ENCODE assay signal across 8 cellular contexts in the genomic region with DNA sequence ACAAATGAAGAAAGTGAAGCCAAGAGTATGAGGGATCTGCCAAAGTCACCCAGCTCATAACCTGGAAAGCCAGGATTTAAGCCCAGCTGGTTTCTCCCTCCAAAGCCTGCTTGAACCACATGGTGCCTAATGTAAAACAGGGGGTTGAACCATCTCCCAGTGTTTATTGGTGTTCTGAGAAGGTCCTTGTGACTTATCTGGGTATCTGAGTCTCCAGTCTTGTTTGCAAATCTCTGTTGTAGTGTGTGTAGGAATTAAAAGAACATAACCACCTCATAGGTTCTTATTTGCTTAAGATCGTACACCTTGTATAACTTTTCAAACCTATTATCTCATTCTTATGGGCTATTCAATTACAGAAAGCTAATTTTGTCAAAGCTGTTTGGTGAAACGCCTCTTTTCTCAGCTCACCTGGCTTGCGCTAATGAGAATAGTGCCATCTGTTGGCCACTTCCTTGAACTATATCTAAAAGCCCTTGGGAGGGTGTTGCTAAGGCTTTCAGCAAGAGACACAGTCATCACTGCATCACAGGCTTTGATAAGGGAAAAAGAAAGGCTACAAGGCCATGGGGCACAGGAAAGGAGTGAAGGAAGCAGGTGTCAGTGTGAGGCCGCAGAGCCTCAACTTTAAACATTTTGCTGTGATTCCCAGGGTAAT. TPM values are rescaled to one million over a fixed set of nuclear protein-coding genes. Genes with fewer than 3 reads are reported as not detected.
DNase-seq lines count a peak whose midpoint lies in the region; ATAC-seq and TF ChIP-seq lines count a peak whose summit lies in the region.

No MANE protein-coding gene starts in this region.

- peaks cover 5% of the 10 kb centered on the region for H3K27me3 Mint-ChIP-seq in T-helper 1 cell treated with Interleukin-12 subunit alpha and Interleukin-12 subunit beta and Interleukin-4 antibody, amounts not matched to agents 30 μg/mL and 1 μg/mL, for 36 hours (ENCODE audit: low read depth)

- H3K4me3 ChIP-seq in AG10803 (ENCODE audit: low read length) (no peak overlapping the region), aorta (ENCODE audit: low read length in 2 of 2) (no peak overlapping the region)

- intact Hi-C loops in aorta (cut with DNase I): loop anchor here (2.0 to 5.0 kb wide), 2 partner anchors 122 to 124 kb away; no protein-coding TSS in a partner anchor

- peak overlapping the region; percentile 26 for H3K27ac Mint-ChIP-seq in T-helper 1 cell treated with Interleukin-12 subunit alpha and Interleukin-12 subunit beta and Interleukin-4 antibody, amounts not matched to agents 30 μg/mL and 1 μg/mL, for 36 hours

- H3K4me3 Mint-ChIP-seq in T-helper 1 cell treated with Interleukin-12 subunit alpha and Interleukin-12 subunit beta and Interleukin-4 antibody, amounts not matched to agents 30 μg/mL and 1 μg/mL, for 36 hours: no peak overlapping the region

- DNase-seq in AG10803 (ENCODE audit: low read depth): peak; percentile 58
- DNase-seq in GM13976 (ENCODE audit: low spot score): peak; percentile 43
- DNase-seq in NCI-H1436 (lab: John Stamatoyannopoulos, UW): peak; percentile 79
- DNase-seq in dermis blood vessel endothelial cell: peak; percentile 69
- peak; percentile 61 to 73 for DNase-seq in lung microvascular endothelial cell (ENCODE audit: low read depth in 2 of 2)
- DNase-seq in aorta: no peak

- no peaks in the 10 kb centered on the region for H3K36me3 Mint-ChIP-seq in T-helper 1 cell treated with Interleukin-12 subunit alpha and Interleukin-12 subunit beta and Interleukin-4 antibody, amounts not matched to agents 30 μg/mL and 1 μg/mL, for 36 hours (ENCODE audit: low read depth)

- ATAC-seq in HG02678 (IDR thresholded peaks at IDR 0.05; ENCODE audit: unreplicated experiment) (peak; percentile 82), aorta (ENCODE audit: low FRiP score) (peak; percentile 71)

- H3K27ac ChIP-seq in aorta (ENCODE audit: low read depth in 1 of 2, low read length in 2 of 2): no peak overlapping the region

- peaks cover 5% of the 10 kb centered on the region for H3K4me1 Mint-ChIP-seq in T-helper 1 cell treated with Interleukin-12 subunit alpha and Interleukin-12 subunit beta and Interleukin-4 antibody, amounts not matched to agents 30 μg/mL and 1 μg/mL, for 36 hours (ENCODE audit: low read depth)

- peak; percentile 65 for TF ChIP-seq CTCF in AG10803 (conservative IDR thresholded peaks at IDR 0.05; ENCODE audit: low read length)
- peak; percentile 59 for TF ChIP-seq CTCF in GM13976 (IDR thresholded peaks at IDR 0.05; ENCODE audit: borderline replicate concordance, control extremely low read depth, extremely low read depth, insufficient read depth, missing control alignments)

- no peaks in the 10 kb centered on the region for H3K27me3 ChIP-seq in aorta (ENCODE audit: control insufficient read depth in 1 of 2, insufficient read depth in 2 of 2, low read length in 1 of 2)

- WGBS in aorta, 2 donors: 6 to 7% methylated on average over 4 of the region's 4 CpGs

- H3K9me3 Mint-ChIP-seq in T-helper 1 cell treated with Interleukin-12 subunit alpha and Interleukin-12 subunit beta and Interleukin-4 antibody, amounts not matched to agents 30 μg/mL and 1 μg/mL, for 36 hours: no peaks in the 10 kb centered on the region

- in situ Hi-C loops in GM13976 (cut with MboI; ENCODE audit: low sequenced_read_pairs, unreplicated experiment): no loop called here

- H3K4me1 ChIP-seq in aorta (ENCODE audit: control insufficient read depth in 1 of 2, insufficient read depth in 2 of 2, low read length in 2 of 2): no peaks in the 10 kb centered on the region

- H3K9me3 ChIP-seq in aorta (ENCODE audit: control insufficient read depth, low read length): no peaks in the 10 kb centered on the region

- H3K36me3 ChIP-seq in aorta (ENCODE audit: control insufficient read depth in 1 of 2, insufficient read depth in 2 of 2, low read length in 1 of 2): no peaks in the 10 kb centered on the region

RNA-seq across cellular contexts. Expression of a gene that starts 12.2 kb away (rescaled TPM):
- total RNA-seq in dermis blood vessel endothelial cell: 0.09 and 0.17 TPM in 2 replicates
- under 0.01 TPM in 2 replicates for total RNA-seq in lung microvascular endothelial cell
- 1 to 10 TPM; 3.2 to 3.4 TPM for total RNA-seq in aorta
- polyA plus RNA-seq in aorta: 1 to 10 TPM in 1 of 2 donors, under 1 TPM in 1; 0.75 to 2.0 TPM

RNA-seq across cellular contexts. Expression of a gene that starts 34.0 kb away (rescaled TPM):
- total RNA-seq in dermis blood vessel endothelial cell: not detected in 2 replicates
- not detected in 2 replicates for total RNA-seq in lung microvascular endothelial cell
- total RNA-seq in aorta: not detected
- polyA plus RNA-seq in aorta: not detected

RNA-seq across cellular contexts. Expression of a gene that starts 34.4 kb away (rescaled TPM):
- total RNA-seq in dermis blood vessel endothelial cell (4.3 and 6.0 TPM in 2 replicates), lung microvascular endothelial cell (2.8 TPM in 2 replicates), aorta (10 to 100 TPM; 42.1 to 42.6 TPM)
- 100 to 1,000 TPM in 1 of 2 donors, 10 to 100 TPM in 1; 80.6 to 114 TPM for polyA plus RNA-seq in aorta

RNA-seq across cellular contexts. Expression of a gene that starts 54.2 kb away (rescaled TPM):
- total RNA-seq in dermis blood vessel endothelial cell (22.8 and 28.8 TPM in 2 replicates), lung microvascular endothelial cell (13.5 and 18.5 TPM in 2 replicates), aorta (100 to 1,000 TPM; 127 to 132 TPM)
- 100 to 1,000 TPM; 136 to 248 TPM for polyA plus RNA-seq in aorta

Comparison
In these comparisons a context has a peak if more than half of its experiments do, and no peak if none do; other contexts are left out.
1. DNase-seq: peak in AG10803 (single experiment), GM13976 (single experiment), NCI-H1436 (single experiment), dermis blood vessel endothelial cell (single experiment) and lung microvascular endothelial cell (2 of 2); none in aorta (0 of 2).